ENCODE assay signal across 17 cellular contexts in the genomic region with DNA sequence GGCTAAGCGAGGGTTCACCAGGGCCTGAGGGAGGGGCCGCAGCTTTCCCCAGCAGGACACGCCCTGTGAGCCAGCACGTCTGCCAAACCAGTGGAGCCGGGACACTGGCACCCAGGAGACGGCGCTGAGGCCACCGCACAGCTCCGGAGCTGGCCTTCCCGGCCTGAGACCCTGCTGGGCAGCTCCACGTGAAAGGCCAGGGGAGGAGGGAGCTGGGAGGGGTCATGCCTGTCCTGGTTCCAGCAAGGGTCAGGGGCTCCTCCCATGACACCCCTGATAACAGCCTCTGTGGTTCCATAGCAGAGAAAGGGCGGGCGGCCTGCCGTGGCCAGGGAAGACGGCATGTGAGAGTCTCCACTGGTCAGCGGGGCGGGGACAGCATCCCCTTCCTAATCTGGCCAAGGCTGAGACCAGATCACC.
DNase-seq lines count a peak whose midpoint lies in the region; ATAC-seq, FAIRE-seq and TF ChIP-seq lines count a peak whose summit lies in the region.
"Had no signal": no experiment of that assay in that cellular context is flagged by ENCODE, and none has a peak within 500 bp of the region (broad histone marks: within the 10 kb centered on the region; RNA-seq: fewer than 3 reads in every experiment).

No MANE protein-coding gene starts in this region.

- no peak overlapping the region for H2BK120ac ChIP-seq in H1 (replicated peaks; ENCODE audit: low read depth, low read length)

- H3K4me2 ChIP-seq in H1 (ENCODE audit: insufficient read depth in 1 of 2, low read depth in 2 of 2, low read length in 2 of 2) = no peak overlapping the region
- H3K4me2 ChIP-seq: PC-9 had no signal

- FAIRE-seq in H1 (lab: Jason Lieb, UNC) = no peak

- DNase-seq in RWPE2 (ENCODE audit: low spot score) (peak; percentile 46), H1 (ENCODE audit: low read depth in 1 of 2, low spot score in 2 of 2) (no peak), right cardiac atrium (peak in 2 of 3 donors; percentile 45 to 50), psoas muscle (peak; percentile 18 to 24), DMS114 treated with DMSO at 0.1 percent for 48 hours (lab: John Stamatoyannopoulos, UW; ENCODE audit: unreplicated experiment) (no peak), SKM-1 treated with dmso at 0.1 percent for 144 hours (lab: John Stamatoyannopoulos, UW; ENCODE audit: unreplicated experiment) (no peak)
- DNase-seq: CD4-positive, alpha-beta memory T cell; DMS79; GM23248; KBM-7; MV-4-11; NCI-H1436; NCI-H2029; NCI-H774; PC-9 had no signal

- H3K14ac ChIP-seq in H1 (ENCODE audit: insufficient read length) = no peak overlapping the region

- no peaks in the 10 kb centered on the region for H3K23me2 ChIP-seq in H1 (ENCODE audit: low read depth, low read length)

- H2AFZ ChIP-seq in H1 (ENCODE audit: low read length) = no peak overlapping the region
- H2AFZ ChIP-seq: GM23248, PC-9 had no signal

- peaks cover 0 to 2% of the 10 kb centered on the region in 2 experiments for H4K20me1 ChIP-seq in H1 (replicated peaks in 1 of 2; ENCODE audit: control insufficient read depth in 1 of 2, insufficient read depth in 2 of 2, low read length in 2 of 2)

- H4K8ac ChIP-seq in H1 (ENCODE audit: extremely low read depth, insufficient read depth, low read length) = no peak overlapping the region

- no peak overlapping the region for H4K91ac ChIP-seq in H1 (replicated peaks; ENCODE audit: insufficient read length, low read length)

- no peak for ATAC-seq in RWPE2 (ENCODE audit: low read depth)
- ATAC-seq in right cardiac atrium = peak in 1 of 2 donors; percentile 25
- ATAC-seq in psoas muscle = no peak
- ATAC-seq in GM19035 (IDR thresholded peaks at IDR 0.05; ENCODE audit: unreplicated experiment) = no peak

- no peak for TF ChIP-seq CTCF in RWPE2 (IDR thresholded peaks at IDR 0.05; ENCODE audit: poor library complexity, severe bottlenecking)
- no peak for TF ChIP-seq CTCF in H1 (IDR thresholded peaks at IDR 0.05; ENCODE audit: control extremely low read depth in 1 of 3, insufficient read depth in 1 of 3, low read depth in 1 of 3, low read length in 3 of 3)
- TF ChIP-seq CTCF in psoas muscle (IDR thresholded peaks at IDR 0.05) = no peak

- no peak for TF ChIP-seq EP300 in H1 (IDR thresholded peaks at IDR 0.05; ENCODE audit: borderline replicate concordance in 1 of 2, low read depth in 2 of 2, low read length in 2 of 2)

- H3K23ac ChIP-seq in H1 (ENCODE audit: insufficient read length) = no peak overlapping the region

- peak overlapping the region; percentile 24; the same call in 1 of the 2 replicates for H2BK5ac ChIP-seq in H1 (ENCODE audit: low read depth, low read length)

- H2BK12ac ChIP-seq in H1 (ENCODE audit: low read depth, low read length) = no peak overlapping the region

- no peaks in the 10 kb centered on the region for H3K79me2 ChIP-seq in H1 (ENCODE audit: control insufficient read depth in 1 of 2, insufficient read depth in 2 of 2, low read length in 2 of 2)

- H3K27me3 ChIP-seq in RWPE2 (ENCODE audit: insufficient read depth, poor library complexity, severe bottlenecking) = no peaks in the 10 kb centered on the region
- H3K27me3 ChIP-seq in H1 (replicated peaks in 1 of 4; ENCODE audit: control insufficient read depth in 3 of 4, extremely low read depth in 1 of 4, insufficient read depth in 3 of 4, low read length in 3 of 4) = no peaks in the 10 kb centered on the region
- no peaks in the 10 kb centered on the region for H3K27me3 ChIP-seq in right cardiac atrium (ENCODE audit: control insufficient read depth, insufficient read depth)
- no peaks in the 10 kb centered on the region for H3K27me3 ChIP-seq in psoas muscle (ENCODE audit: insufficient read depth in 3 of 3, low read length in 2 of 3)

- H3K9ac ChIP-seq in H1 (replicated peaks in 1 of 4; ENCODE audit: extremely low read depth in 1 of 4, low read depth in 3 of 4, low read length in 3 of 4) = no peak overlapping the region
- H3K9ac ChIP-seq: GM23248 had no signal

- no peak overlapping the region for H4K5ac ChIP-seq in H1 (ENCODE audit: insufficient read length, low read depth, low read length)

- no peaks in the 10 kb centered on the region for H3K4me1 ChIP-seq in RWPE2 (ENCODE audit: insufficient read depth, poor library complexity, severe bottlenecking)
- peaks cover 0 to 6% (median 5%) of the 10 kb centered on the region in 4 experiments; a peak in 6 of 7 replicates for H3K4me1 ChIP-seq in H1 (replicated peaks in 1 of 4; ENCODE audit: control insufficient read depth in 3 of 4, insufficient read depth in 4 of 4, low read length in 3 of 4)
- peaks cover 4% of the 10 kb centered on the region for H3K4me1 ChIP-seq in right cardiac atrium (ENCODE audit: control insufficient read depth, insufficient read depth, low read length)
- H3K4me1 ChIP-seq in psoas muscle = peaks cover 14% of the 10 kb centered on the region

- no peak overlapping the region for H2BK20ac ChIP-seq in H1 (ENCODE audit: low read length)

- no peak overlapping the region for H3K18ac ChIP-seq in H1 (ENCODE audit: extremely low read depth, low read length)

- peaks cover 3% of the 10 kb centered on the region; the same call in 1 of the 2 replicates for H3K79me1 ChIP-seq in H1 (ENCODE audit: low read depth, low read length)

- no peak for TF ChIP-seq POLR2A in H1 (IDR thresholded peaks at IDR 0.05; ENCODE audit: control extremely low read depth in 1 of 2, low read depth in 2 of 2, low read length in 2 of 2)

- no peaks in the 10 kb centered on the region for H3K36me3 ChIP-seq in RWPE2 (ENCODE audit: low read depth)
- H3K36me3 ChIP-seq in H1 (ENCODE audit: control insufficient read depth in 2 of 4, insufficient read depth in 4 of 4, low read length in 3 of 4) = no peaks in the 10 kb centered on the region; a peak in 1 of 8 replicates
- H3K36me3 ChIP-seq in psoas muscle (ENCODE audit: insufficient read depth in 1 of 2, low read depth in 1 of 2) = no peaks in the 10 kb centered on the region

- H3K9me3 ChIP-seq in RWPE2 (ENCODE audit: severe bottlenecking) (no peaks in the 10 kb centered on the region), H1 (ENCODE audit: insufficient read depth in 2 of 2, low read depth in 1 of 2, low read length in 1 of 2) (no peaks in the 10 kb centered on the region), right cardiac atrium (ENCODE audit: control insufficient read depth, low read length) (no peaks in the 10 kb centered on the region), psoas muscle (no peaks in the 10 kb centered on the region)

- H3K4me3 ChIP-seq in RWPE2 (ENCODE audit: severe bottlenecking) = no peak overlapping the region
- H3K4me3 ChIP-seq in H1 (ENCODE audit: extremely low read depth in 1 of 4, insufficient read depth in 2 of 4, low read depth in 3 of 4, low read length in 4 of 4) = no peak overlapping the region
- H3K4me3 ChIP-seq in right cardiac atrium (ENCODE audit: low read length) = no peak overlapping the region
- no peak overlapping the region for H3K4me3 ChIP-seq in psoas muscle
- H3K4me3 ChIP-seq: GM23248, PC-9 had no signal

- no peak overlapping the region for H2BK15ac ChIP-seq in H1 (ENCODE audit: low read length)

- H3K56ac ChIP-seq in H1 (replicated peaks; ENCODE audit: insufficient read length, low read depth, low read length) = no peak overlapping the region

- no peak overlapping the region for H3K4ac ChIP-seq in H1 (replicated peaks; ENCODE audit: insufficient read length, low read depth, low read length)

- TF ChIP-seq RAD21 in H1 (IDR thresholded peaks at IDR 0.05 in 1 of 2, conservative IDR thresholded peaks at IDR 0.05 in 1 of 2; ENCODE audit: low read depth in 2 of 2, low read length in 2 of 2) = no peak

- CTCF ChIA-PET in H1 (lab: Charles Lee; ENCODE audit: partially characterized antibody) = interaction anchor here (0.6 to 1.5 kb wide), 3 partner anchors 93 to 383 kb away, joined by 3 to 4 read pairs (median 3); no protein-coding TSS in a partner anchor

- intact Hi-C loops in right cardiac atrium (cut with DNase I) = no loop called here
- intact Hi-C loops in psoas muscle (cut with DNase I) = no loop called here

- no peak overlapping the region for H3K27ac ChIP-seq in RWPE2 (ENCODE audit: poor library complexity, severe bottlenecking)
- H3K27ac ChIP-seq in H1 (ENCODE audit: low read depth, low read length) = no peak overlapping the region
- no peak overlapping the region for H3K27ac ChIP-seq in right cardiac atrium (ENCODE audit: low read length)
- H3K27ac ChIP-seq in psoas muscle = no peak overlapping the region
- H3K27ac ChIP-seq: GM23248, HL-60, PC-9 had no signal

- 84% methylated on average over 16 of the region's 17 CpGs; no CpG with 5 or more reads in 1 of the 2 experiments for WGBS in H1 (ENCODE audit: extremely low coverage in 1 of 2, insufficient coverage in 1 of 2, insufficient read length in 1 of 2, insufficient replicate concordance in 2 of 2, low coverage in 1 of 2, low lambda C conversion rate in 2 of 2, missing lambda C conversion rate in 1 of 2), 2 experiments
- WGBS in right cardiac atrium = 80% methylated on average over 17 of the region's 17 CpGs
- WGBS in psoas muscle, 3 donors = 86 to 87% (median 86%) methylated on average over 16 to 17 of the region's 17 CpGs

- POLR2A ChIA-PET in H1 (lab: Charles Lee; ENCODE audit: partially characterized antibody) = no interaction called here

- no peak overlapping the region for H2AK5ac ChIP-seq in H1 (ENCODE audit: low read depth, low read length)

TF ChIP-seq in H1, 55 proteins besides CTCF, POLR2A, EP300 and RAD21 (continues in another document):
- no peak for TF ChIP-seq BACH1 (IDR thresholded peaks at IDR 0.05; ENCODE audit: low read length)
- no peak for TF ChIP-seq RFX5 (IDR thresholded peaks at IDR 0.05; ENCODE audit: borderline replicate concordance, low read depth, low read length)
- no peak for TF ChIP-seq ZNF274 (IDR thresholded peaks at IDR 0.05; ENCODE audit: borderline replicate concordance, extremely low read depth, low read length)
- TF ChIP-seq, protein P1, sequence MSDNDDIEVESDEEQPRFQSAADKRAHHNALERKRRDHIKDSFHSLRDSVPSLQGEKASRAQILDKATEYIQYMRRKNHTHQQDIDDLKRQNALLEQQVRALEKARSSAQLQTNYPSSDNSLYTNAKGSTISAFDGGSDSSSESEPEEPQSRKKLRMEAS (IDR thresholded peaks at IDR 0.05) = no peak
- no peak for TF ChIP-seq KDM5A (IDR thresholded peaks at IDR 0.05; ENCODE audit: low read length)
- no peak for TF ChIP-seq YY1 (IDR thresholded peaks at IDR 0.05; ENCODE audit: low read depth, low read length)
- TF ChIP-seq CEBPB (IDR thresholded peaks at IDR 0.05; ENCODE audit: low read depth, low read length) = no peak
- TF ChIP-seq SP4 (IDR thresholded peaks at IDR 0.05; ENCODE audit: low read length) = no peak
- no peak for TF ChIP-seq SIRT6 (IDR thresholded peaks at IDR 0.05; ENCODE audit: low read length)
- no peak for TF ChIP-seq SIX5 (IDR thresholded peaks at IDR 0.05; ENCODE audit: low read depth, low read length)
- TF ChIP-seq CBX5 (IDR thresholded peaks at IDR 0.05; ENCODE audit: low read depth, low read length) = no peak
- no peak for TF ChIP-seq EZH2 (IDR thresholded peaks at IDR 0.05; ENCODE audit: low read depth, low read length, severe bottlenecking)
- no peak for TF ChIP-seq POLR2AphosphoS5 (IDR thresholded peaks at IDR 0.05; ENCODE audit: low read depth, low read length)
- no peak for TF ChIP-seq PHF8 (conservative IDR thresholded peaks at IDR 0.05; ENCODE audit: low read depth, low read length)
- TF ChIP-seq CREB1 (IDR thresholded peaks at IDR 0.05) = no peak

Comparison
In these comparisons a context has a peak if more than half of its experiments do, and no peak if none do; other contexts are left out.
1. DNase-seq: peak in RWPE2 (single experiment), right cardiac atrium (2 of 3) and psoas muscle (2 of 2); none in H1 (0 of 2), DMS114 treated with DMSO at 0.1 percent for 48 hours (single experiment) and SKM-1 treated with dmso at 0.1 percent for 144 hours (single experiment).